ENCODE assay signal across 1 cellular context in the genomic region with DNA sequence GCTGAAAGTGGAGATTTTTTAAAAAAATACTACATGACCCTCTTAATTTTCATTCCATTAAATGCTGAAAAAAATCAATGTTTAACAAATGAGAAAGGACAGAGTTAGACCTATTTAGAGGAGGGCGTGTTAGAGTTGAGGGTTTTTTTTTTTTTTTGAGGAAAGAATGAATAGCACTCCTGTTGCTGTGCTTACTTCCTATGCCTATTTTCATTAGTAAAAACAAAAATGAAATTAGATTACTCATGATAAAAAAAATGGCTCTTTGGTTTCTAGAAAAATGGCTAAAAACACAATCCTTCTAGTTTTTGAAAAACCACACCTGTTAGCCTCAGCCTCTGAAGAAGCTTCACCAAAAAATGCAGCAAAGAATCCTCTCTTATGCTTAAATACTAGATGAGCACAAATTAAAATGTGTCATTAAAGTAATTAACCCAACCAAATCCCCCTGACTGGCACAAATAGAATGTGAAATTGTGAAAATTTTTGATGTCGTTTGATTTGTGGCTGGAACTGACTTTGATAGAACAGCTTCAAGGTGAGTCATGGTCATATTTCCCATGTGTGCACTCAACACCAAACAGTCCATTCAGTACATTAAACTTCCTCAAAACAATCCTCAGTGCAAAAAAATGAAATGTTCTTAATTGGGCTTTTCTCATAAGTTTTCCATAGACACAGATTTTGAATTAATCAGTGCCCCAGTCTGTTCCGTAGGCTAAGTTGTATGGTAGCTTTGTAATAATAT.
TF ChIP-seq lines count a peak whose summit lies in the region.

No MANE protein-coding gene starts in this region.

TF ChIP-seq in K562, 482 proteins besides CTCF, POLR2A, EP300 and RAD21 (continued from another document):
- no peak for TF ChIP-seq PHF21A (IDR thresholded peaks at IDR 0.05; ENCODE audit: borderline replicate concordance, low read depth)
- TF ChIP-seq TCF3 (CRISPR knock-in tag; IDR thresholded peaks at IDR 0.05), result no peak
- no peak for TF ChIP-seq ZNF766 (CRISPR knock-in tag; conservative IDR thresholded peaks at IDR 0.05)
- TF ChIP-seq MCM3 (IDR thresholded peaks at IDR 0.05), result no peak
- TF ChIP-seq CCAR2 (IDR thresholded peaks at IDR 0.05; ENCODE audit: low read depth, low read length), result no peak
- no peak for TF ChIP-seq NCOR1 (IDR thresholded peaks at IDR 0.05)
TF ChIP-seq in K562: peak in this region for 0.
